8 cellular contexts compared by ENCODE assay signal in genomic region chr7:33903770-33904679, GRCh38. TPM values are rescaled to one million over a fixed set of nuclear protein-coding genes. Genes with fewer than 3 reads are reported as not detected.
DNase-seq lines count a peak whose midpoint lies in the region; ATAC-seq and TF ChIP-seq lines count a peak whose summit lies in the region.

No MANE protein-coding gene starts in this region.

- peak overlapping the region; percentile 80 for H3K4me3 Mint-ChIP-seq in activated naive CD8-positive, alpha-beta T cell

- peak overlapping the region; percentile 86 for H2AFZ ChIP-seq in osteoblast (ENCODE audit: low read length)

- no peak for TF ChIP-seq CTCF in GM06990 (IDR thresholded peaks at IDR 0.05; ENCODE audit: insufficient read depth, low read length, poor library complexity, severe bottlenecking)
- peak; percentile 4 for TF ChIP-seq CTCF in osteoblast (IDR thresholded peaks at IDR 0.05; ENCODE audit: extremely low read depth, low read depth, low read length)

- peak; percentile 13 for DNase-seq in GM06990 (ENCODE audit: extremely low read depth, insufficient read length)
- DNase-seq in left cardiac atrium: peak; percentile 68
- DNase-seq in osteoblast (ENCODE audit: insufficient read length, low spot score, missing footprints): peak; percentile 94
- DNase-seq in activated CD4-positive, CD25-positive, alpha-beta regulatory T cell (lab: John Stamatoyannopoulos, UW): no peak

- no peaks in the 10 kb centered on the region for H3K36me3 Mint-ChIP-seq in activated naive CD8-positive, alpha-beta T cell

- peaks cover 11% of the 10 kb centered on the region for H3K4me1 Mint-ChIP-seq in activated naive CD8-positive, alpha-beta T cell (ENCODE audit: low read depth)

- H3K27ac ChIP-seq in HUES6 (ENCODE audit: low read depth, low read length) (peak overlapping the region; percentile 11; the same call in 1 of the 2 replicates), osteoblast (ENCODE audit: low read depth, low read length) (peak overlapping the region; percentile 79)

- H3K9ac ChIP-seq in HUES6 (ENCODE audit: low read length): peak overlapping the region; percentile 88

- intact Hi-C loops in left cardiac atrium (cut with DNase I): no loop called here

- H3K4me3 ChIP-seq in GM06990 (replicated peaks; ENCODE audit: low read depth, low read length): peak overlapping the region; percentile 40
- H3K4me3 ChIP-seq in HUES6 (ENCODE audit: low read depth, low read length): peak overlapping the region; percentile 74
- peak overlapping the region; percentile 82 for H3K4me3 ChIP-seq in osteoblast (ENCODE audit: insufficient read depth, low read length)

- H3K27me3 ChIP-seq in GM06990 (replicated peaks; ENCODE audit: control insufficient read depth, insufficient read depth, low read length): no peaks in the 10 kb centered on the region; the same call in 1 of the 2 replicates
- H3K27me3 ChIP-seq in HUES6 (ENCODE audit: control insufficient read depth, insufficient read depth, low read length): peaks cover 71% of the 10 kb centered on the region
- no peaks in the 10 kb centered on the region for H3K27me3 ChIP-seq in osteoblast (ENCODE audit: insufficient read depth, low read length)

- peaks cover 16% of the 10 kb centered on the region for H3K79me2 ChIP-seq in osteoblast (ENCODE audit: insufficient read depth, low read length)

- H3K4me2 ChIP-seq in osteoblast (ENCODE audit: insufficient read depth, low read length): peak overlapping the region; percentile 99

- H4K20me1 ChIP-seq in osteoblast (ENCODE audit: insufficient read depth, low read length): no peaks in the 10 kb centered on the region

- H3K27ac Mint-ChIP-seq in activated naive CD8-positive, alpha-beta T cell: no peak overlapping the region

- no peaks in the 10 kb centered on the region for H3K9me3 ChIP-seq in HUES6 (ENCODE audit: control insufficient read depth, insufficient read depth, low read depth, low read length)
- H3K9me3 ChIP-seq in osteoblast (ENCODE audit: low read depth, low read length): no peaks in the 10 kb centered on the region

- H3K9me3 Mint-ChIP-seq in activated naive CD8-positive, alpha-beta T cell (ENCODE audit: low read depth): no peaks in the 10 kb centered on the region

- peaks cover 20% of the 10 kb centered on the region for H3K4me1 ChIP-seq in HUES6 (ENCODE audit: control insufficient read depth, insufficient read depth, low read length)
- peaks cover 36% of the 10 kb centered on the region for H3K4me1 ChIP-seq in osteoblast (ENCODE audit: insufficient read depth, low read length)

- no peaks in the 10 kb centered on the region for H3K36me3 ChIP-seq in GM06990 (ENCODE audit: control insufficient read depth, insufficient read depth, low read length)
- no peaks in the 10 kb centered on the region; the same call in 1 of the 2 replicates for H3K36me3 ChIP-seq in HUES6 (ENCODE audit: control insufficient read depth, insufficient read depth, low read length)
- H3K36me3 ChIP-seq in osteoblast (ENCODE audit: insufficient read depth, low read length): no peaks in the 10 kb centered on the region

- H3K27me3 Mint-ChIP-seq in activated naive CD8-positive, alpha-beta T cell: peaks cover 42% of the 10 kb centered on the region

- peak; percentile 82 to 83 for ATAC-seq in left cardiac atrium
- ATAC-seq in GM21619 (IDR thresholded peaks at IDR 0.05; ENCODE audit: unreplicated experiment): no peak
- ATAC-seq in HG02870 (IDR thresholded peaks at IDR 0.05; ENCODE audit: unreplicated experiment): no peak

RNA-seq across cellular contexts. Expression of gene BMPER, which starts 1.3 kb away (rescaled TPM):
- total RNA-seq in left cardiac atrium (1 to 10 TPM; 3.6 to 6.2 TPM), osteoblast (9.7 and 11.2 TPM in 2 replicates)

Comparison
In these comparisons a context has a peak if more than half of its experiments do, and no peak if none do; other contexts are left out.
1. DNase-seq: peak in GM06990 (single experiment), left cardiac atrium (single experiment) and osteoblast (single experiment); none in activated CD4-positive, CD25-positive, alpha-beta regulatory T cell (0 of 4).
2. ATAC-seq: peak in left cardiac atrium (2 of 2); none in GM21619 (single experiment) and HG02870 (single experiment).
3. Peak in every context shown above with its lines, with median percentiles within 50 percentile points of each other: H3K4me3 ChIP-seq.